Comparison of ENCODE assay signal across 1 cellular context in the genomic region with DNA sequence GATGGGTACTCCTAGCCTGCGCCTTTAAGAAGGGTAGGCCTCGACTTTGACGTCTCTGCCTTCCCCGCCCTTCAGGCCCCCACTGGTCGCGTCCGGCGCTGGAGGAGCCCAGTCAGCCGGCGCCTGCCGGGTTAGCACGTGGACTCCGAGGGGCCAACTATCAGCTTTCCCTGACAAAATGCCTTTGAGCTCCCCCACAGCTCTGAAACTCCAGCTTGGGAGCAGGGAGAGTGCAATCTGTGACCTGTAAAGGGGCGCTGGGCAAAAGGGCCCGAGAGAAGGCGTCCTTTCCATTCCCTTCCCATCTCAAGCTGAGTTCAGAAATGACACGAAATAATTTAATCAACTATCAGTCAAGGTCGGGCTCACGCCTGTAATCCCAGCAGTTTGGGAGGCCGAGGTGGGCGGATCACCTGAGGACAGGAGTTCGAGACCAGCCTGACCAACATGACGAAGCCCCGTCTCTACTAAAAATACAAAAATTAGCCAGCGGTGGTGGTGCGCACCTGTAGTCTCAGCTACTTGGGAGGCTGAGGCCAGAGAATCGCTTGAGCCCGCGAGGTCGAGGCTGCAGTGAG.
TF ChIP-seq lines count a peak whose summit lies in the region.

No MANE protein-coding gene starts in this region.

TF ChIP-seq in K562, 482 proteins besides CTCF, POLR2A, EP300 and RAD21 (continues in another document):
- TF ChIP-seq ZNF561 (CRISPR knock-in tag; conservative IDR thresholded peaks at IDR 0.05) (no peak), HINFP (tag; conservative IDR thresholded peaks at IDR 0.05; ENCODE audit: low read depth) (no peak), RFX1 (IDR thresholded peaks at IDR 0.05) (no peak), ETS1 (conservative IDR thresholded peaks at IDR 0.05; ENCODE audit: control insufficient read depth, low read depth, low read length) (0 out of 2 replicates have a peak, but pooled peaks have one; percentile 35), ZBED1 (IDR thresholded peaks at IDR 0.05) (no peak), HLTF (IDR thresholded peaks at IDR 0.05) (no peak), ZNF830 (CRISPR knock-in tag; IDR thresholded peaks at IDR 0.05) (no peak), SAP30 (IDR thresholded peaks at IDR 0.05; ENCODE audit: borderline replicate concordance, insufficient read depth, low read depth, low read length, poor library complexity, severe bottlenecking) (peak; percentile 66), CBX1 (IDR thresholded peaks at IDR 0.05; ENCODE audit: low read depth) (no peak), DPF2 (IDR thresholded peaks at IDR 0.05) (no peak), L3MBTL2 (IDR thresholded peaks at IDR 0.05) (peak; percentile 90), ATF1 (CRISPR knock-in tag; IDR thresholded peaks at IDR 0.05) (no peak), ATF1 (tag; IDR thresholded peaks at IDR 0.05) (peak; percentile 65), ZBTB7A (IDR thresholded peaks at IDR 0.05; ENCODE audit: borderline replicate concordance, control insufficient read depth, low read depth, low read length) (no peak; the same call in 1 of the 2 replicates), HDAC8 (tag; IDR thresholded peaks at IDR 0.05) (no peak), RBM14 (IDR thresholded peaks at IDR 0.05; ENCODE audit: borderline replicate concordance, insufficient read depth, low read depth, low read length) (no peak), NCOA1 (IDR thresholded peaks at IDR 0.05; ENCODE audit: low read depth) (peak; percentile 40; the same call in 1 of the 2 replicates), ARID2 (IDR thresholded peaks at IDR 0.05) (no peak), PRPF4 (IDR thresholded peaks at IDR 0.05; ENCODE audit: insufficient read depth, low read depth, low read length, poor library complexity, severe bottlenecking) (no peak), NONO (IDR thresholded peaks at IDR 0.05; ENCODE audit: low read depth in 2 of 2, low read length in 1 of 2) (no peak), ZKSCAN8 (CRISPR knock-in tag; IDR thresholded peaks at IDR 0.05) (no peak), MYNN (IDR thresholded peaks at IDR 0.05) (no peak), MYNN (CRISPR knock-in tag; IDR thresholded peaks at IDR 0.05) (no peak), ZNF655 (CRISPR knock-in tag; IDR thresholded peaks at IDR 0.05) (no peak), TSC22D4 (tag; IDR thresholded peaks at IDR 0.05) (no peak), FOSL1 (tag; conservative IDR thresholded peaks at IDR 0.05) (no peak), ATF7 (IDR thresholded peaks at IDR 0.05) (peak; percentile 68), SIN3A (IDR thresholded peaks at IDR 0.05; ENCODE audit: borderline replicate concordance in 2 of 2, control insufficient read depth in 1 of 2, low read depth in 2 of 2, low read length in 2 of 2) (peak; percentile 70 to 90; a peak in 3 of 4 replicates), ZNF592 (IDR thresholded peaks at IDR 0.05) (0 out of 2 replicates have a peak, but pooled peaks have one; percentile 5), NRF1 (conservative IDR thresholded peaks at IDR 0.05 in 1 of 2, IDR thresholded peaks at IDR 0.05 in 1 of 2) (peak; percentile 28 to 44; a peak in 1 of 4 replicates), ZFP1 (CRISPR knock-in tag; IDR thresholded peaks at IDR 0.05) (no peak), NEUROD1 (IDR thresholded peaks at IDR 0.05; ENCODE audit: borderline replicate concordance, low read depth, low read length, partially characterized antibody) (peak; percentile 90), RAD51 (IDR thresholded peaks at IDR 0.05; ENCODE audit: borderline replicate concordance, low read depth) (peak; percentile 61; the same call in 1 of the 2 replicates), PTTG1 (tag; IDR thresholded peaks at IDR 0.05; ENCODE audit: low read depth) (no peak), IFI16 (CRISPR knock-in tag; IDR thresholded peaks at IDR 0.05) (no peak), ARNT (IDR thresholded peaks at IDR 0.05) (0 out of 4 replicates have a peak, but pooled peaks of 1 of the 2 experiments have one; percentile 56), ZNF512 (tag; IDR thresholded peaks at IDR 0.05) (no peak), VEZF1 (CRISPR knock-in tag; IDR thresholded peaks at IDR 0.05) (peak; percentile 98), ZKSCAN3 (CRISPR knock-in tag; IDR thresholded peaks at IDR 0.05) (no peak), XRCC5 (IDR thresholded peaks at IDR 0.05; ENCODE audit: low read depth, low read length) (peak; percentile 62; the same call in 1 of the 2 replicates), PTRF (tag; IDR thresholded peaks at IDR 0.05) (no peak), STAT5B (CRISPR knock-in tag; IDR thresholded peaks at IDR 0.05) (no peak), CXXC5 (CRISPR knock-in tag; IDR thresholded peaks at IDR 0.05) (peak; percentile 88), ZNF408 (CRISPR knock-in tag; IDR thresholded peaks at IDR 0.05; ENCODE audit: low read depth) (peak; percentile 99)
- TF ChIP-seq, protein P1, sequence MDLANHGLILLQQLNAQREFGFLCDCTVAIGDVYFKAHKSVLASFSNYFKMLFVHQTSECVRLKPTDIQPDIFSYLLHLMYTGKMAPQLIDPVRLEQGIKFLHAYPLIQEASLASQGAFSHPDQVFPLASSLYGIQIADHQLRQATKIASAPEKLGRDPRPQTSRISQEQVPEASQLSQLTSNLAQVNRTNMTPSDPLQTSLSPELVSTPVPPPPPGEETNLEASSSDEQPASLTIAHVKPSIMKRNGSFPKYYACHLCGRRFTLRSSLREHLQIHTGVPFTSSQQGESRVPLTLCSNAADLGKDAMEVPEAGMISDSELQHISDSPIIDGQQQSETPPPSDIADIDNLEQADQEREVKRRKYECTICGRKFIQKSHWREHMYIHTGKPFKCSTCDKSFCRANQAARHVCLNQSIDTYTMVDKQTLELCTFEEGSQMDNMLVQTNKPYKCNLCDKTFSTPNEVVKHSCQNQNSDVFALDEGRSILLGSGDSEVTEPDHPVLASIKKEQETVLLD (IDR thresholded peaks at IDR 0.05), result no peak
- TF ChIP-seq, protein P2, sequence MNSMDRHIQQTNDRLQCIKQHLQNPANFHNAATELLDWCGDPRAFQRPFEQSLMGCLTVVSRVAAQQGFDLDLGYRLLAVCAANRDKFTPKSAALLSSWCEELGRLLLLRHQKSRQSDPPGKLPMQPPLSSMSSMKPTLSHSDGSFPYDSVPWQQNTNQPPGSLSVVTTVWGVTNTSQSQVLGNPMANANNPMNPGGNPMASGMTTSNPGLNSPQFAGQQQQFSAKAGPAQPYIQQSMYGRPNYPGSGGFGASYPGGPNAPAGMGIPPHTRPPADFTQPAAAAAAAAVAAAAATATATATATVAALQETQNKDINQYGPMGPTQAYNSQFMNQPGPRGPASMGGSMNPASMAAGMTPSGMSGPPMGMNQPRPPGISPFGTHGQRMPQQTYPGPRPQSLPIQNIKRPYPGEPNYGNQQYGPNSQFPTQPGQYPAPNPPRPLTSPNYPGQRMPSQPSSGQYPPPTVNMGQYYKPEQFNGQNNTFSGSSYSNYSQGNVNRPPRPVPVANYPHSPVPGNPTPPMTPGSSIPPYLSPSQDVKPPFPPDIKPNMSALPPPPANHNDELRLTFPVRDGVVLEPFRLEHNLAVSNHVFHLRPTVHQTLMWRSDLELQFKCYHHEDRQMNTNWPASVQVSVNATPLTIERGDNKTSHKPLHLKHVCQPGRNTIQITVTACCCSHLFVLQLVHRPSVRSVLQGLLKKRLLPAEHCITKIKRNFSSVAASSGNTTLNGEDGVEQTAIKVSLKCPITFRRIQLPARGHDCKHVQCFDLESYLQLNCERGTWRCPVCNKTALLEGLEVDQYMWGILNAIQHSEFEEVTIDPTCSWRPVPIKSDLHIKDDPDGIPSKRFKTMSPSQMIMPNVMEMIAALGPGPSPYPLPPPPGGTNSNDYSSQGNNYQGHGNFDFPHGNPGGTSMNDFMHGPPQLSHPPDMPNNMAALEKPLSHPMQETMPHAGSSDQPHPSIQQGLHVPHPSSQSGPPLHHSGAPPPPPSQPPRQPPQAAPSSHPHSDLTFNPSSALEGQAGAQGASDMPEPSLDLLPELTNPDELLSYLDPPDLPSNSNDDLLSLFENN (IDR thresholded peaks at IDR 0.05; ENCODE audit: low read depth in 2 of 2, low read length in 2 of 2), result no peak
- TF ChIP-seq, protein P3, sequence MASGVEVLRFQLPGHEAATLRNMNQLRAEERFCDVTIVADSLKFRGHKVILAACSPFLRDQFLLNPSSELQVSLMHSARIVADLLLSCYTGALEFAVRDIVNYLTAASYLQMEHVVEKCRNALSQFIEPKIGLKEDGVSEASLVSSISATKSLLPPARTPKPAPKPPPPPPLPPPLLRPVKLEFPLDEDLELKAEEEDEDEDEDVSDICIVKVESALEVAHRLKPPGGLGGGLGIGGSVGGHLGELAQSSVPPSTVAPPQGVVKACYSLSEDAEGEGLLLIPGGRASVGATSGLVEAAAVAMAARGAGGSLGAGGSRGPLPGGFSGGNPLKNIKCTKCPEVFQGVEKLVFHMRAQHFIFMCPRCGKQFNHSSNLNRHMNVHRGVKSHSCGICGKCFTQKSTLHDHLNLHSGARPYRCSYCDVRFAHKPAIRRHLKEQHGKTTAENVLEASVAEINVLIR (CRISPR knock-in tag; IDR thresholded peaks at IDR 0.05), result no peak
